In genomic region chr1:18322353-18323032, GRCh38 we compare ENCODE assay signal across 13 cellular contexts.
DNase-seq lines count a peak whose midpoint lies in the region; ATAC-seq and TF ChIP-seq lines count a peak whose summit lies in the region.
"Had no signal": no experiment of that assay in that cellular context is flagged by ENCODE, and none has a peak within 500 bp of the region (broad histone marks: within the 10 kb centered on the region; RNA-seq: fewer than 3 reads in every experiment).

No MANE protein-coding gene starts in this region.

- WGBS in neuronal stem cell (ENCODE audit: extremely low coverage in 2 of 2, insufficient read length in 2 of 2, insufficient replicate concordance in 1 of 2), 2 donors, result 100% methylated on average over 3 of the region's 22 CpGs; no CpG with 5 or more reads in 1 of the 2 donors

- H2BK120ac ChIP-seq in neuronal stem cell (ENCODE audit: low read depth, low read length), result no peak overlapping the region

- BruUV-seq in HCT116 (replicated peaks; lab: Mats Ljungman, UMichigan), result no TSS peak

- no peak overlapping the region for H3K27ac Mint-ChIP-seq in activated CD8-positive, alpha-beta T cell treated with anti-CD3 and anti-CD28 coated beads for 36 hours
- H3K27ac Mint-ChIP-seq in activated CD8-positive, alpha-beta T cell treated with anti-CD3 and anti-CD28 coated beads, Interleukin-2, amount 10 ng/mL, durations not matched to agents 7 days and 5 days, result no peak overlapping the region

- no peaks in the 10 kb centered on the region for H4K20me1 ChIP-seq in HCT116 (ENCODE audit: insufficient read depth)
- H4K20me1 ChIP-seq: BLaER1 had no signal

- no peak overlapping the region for H3K14ac ChIP-seq in neuronal stem cell (ENCODE audit: low read length)

- H3K18ac ChIP-seq in neuronal stem cell (ENCODE audit: low read length), result no peak overlapping the region

- DNase-seq in activated CD8-positive, alpha-beta T cell treated with anti-CD3 and anti-CD28 coated beads for 36 hours, result peak; percentile 10
- no peak for DNase-seq in activated CD8-positive, alpha-beta T cell treated with anti-CD3 and anti-CD28 coated beads, Interleukin-2, amount 10 ng/mL, durations not matched to agents 7 days and 5 days
- DNase-seq in HCT116 (ENCODE audit: low read depth, low spot score) (peak; percentile 12), WERI-Rb-1 (peak; percentile 40), neuronal stem cell (ENCODE audit: low spot score) (no peak), NCI-H1105 treated with DMSO at 0.1 percent for 48 hours (lab: John Stamatoyannopoulos, UW) (no peak), foreskin melanocyte (no peak)
- DNase-seq: activated naive CD4-positive, alpha-beta T cell treated with anti-CD3 and anti-CD28 coated beads, Interleukin-2, amount 50 U/mL, for 16 hours; NCI-H1436 treated with DMSO at 0.1 percent for 48 hours; stomach; T-helper 1 cell had no signal

- H3K27me3 ChIP-seq in HCT116 (ENCODE audit: insufficient read depth, low read length) (0 out of 2 replicates have a peak, but pooled peaks cover 3% of the 10 kb centered on the region), WERI-Rb-1 (ENCODE audit: insufficient read depth, low read depth, severe bottlenecking) (no peaks in the 10 kb centered on the region), neuronal stem cell (ENCODE audit: control insufficient read depth in 3 of 3, insufficient read depth in 3 of 3, low read depth in 1 of 3, low read length in 3 of 3) (no peaks in the 10 kb centered on the region)
- H3K27me3 ChIP-seq: BLaER1 had no signal

- no peaks in the 10 kb centered on the region for H3K36me3 Mint-ChIP-seq in activated CD8-positive, alpha-beta T cell treated with anti-CD3 and anti-CD28 coated beads for 36 hours (ENCODE audit: low read depth)
- no peaks in the 10 kb centered on the region for H3K36me3 Mint-ChIP-seq in activated CD8-positive, alpha-beta T cell treated with anti-CD3 and anti-CD28 coated beads, Interleukin-2, amount 10 ng/mL, durations not matched to agents 7 days and 5 days (ENCODE audit: low read depth)

- CTCF ChIA-PET in activated CD8-positive, alpha-beta T cell treated with anti-CD3 and anti-CD28 coated beads for 36 hours (lab: Charles Lee), result interaction anchor here (0.7 to 1.7 kb wide), 2 partner anchors 22 to 23 kb away, joined by 3 to 5 read pairs; no protein-coding TSS in a partner anchor
- CTCF ChIA-PET in activated CD8-positive, alpha-beta T cell treated with anti-CD3 and anti-CD28 coated beads, Interleukin-2, amount 10 ng/mL, durations not matched to agents 7 days and 5 days (lab: Charles Lee), result no interaction called here
- CTCF ChIA-PET in HCT116 (lab: Charles Lee), result interaction anchor here (0.8 to 1.1 kb wide), 2 partner anchors 23 to 253 kb away, joined by 3 to 4 read pairs; no protein-coding TSS in a partner anchor

- H3K4ac ChIP-seq in neuronal stem cell (ENCODE audit: low read length), result no peak overlapping the region

- H3K79me1 ChIP-seq in neuronal stem cell (ENCODE audit: low read depth, low read length), result no peaks in the 10 kb centered on the region

- H2BK5ac ChIP-seq in neuronal stem cell (ENCODE audit: low read length), result no peak overlapping the region

- no peak overlapping the region for H3K4me2 ChIP-seq in HCT116 (ENCODE audit: low read length)
- no peak overlapping the region for H3K4me2 ChIP-seq in neuronal stem cell (ENCODE audit: insufficient read depth, low read length, poor library complexity, severe bottlenecking)
- H3K4me2 ChIP-seq: BLaER1 had no signal

- no peak overlapping the region for H4K8ac ChIP-seq in neuronal stem cell (ENCODE audit: low read depth, low read length)

- H3K23ac ChIP-seq in neuronal stem cell (ENCODE audit: low read depth, low read length, poor library complexity), result no peak overlapping the region

- RAD21 ChIA-PET in HCT116 (lab: Charles Lee; ENCODE audit: low non-redundant PET in 1 of 2, low total read pairs in 2 of 2, uncharacterized antibody in 2 of 2, unreplicated experiment in 2 of 2), result no interaction called here

- H3K9ac ChIP-seq in HCT116 (ENCODE audit: low read length), result no peak overlapping the region
- no peak overlapping the region for H3K9ac ChIP-seq in neuronal stem cell (ENCODE audit: low read depth, low read length, poor library complexity)
- H3K9ac ChIP-seq: BLaER1 had no signal

- H2AFZ ChIP-seq in HCT116 (ENCODE audit: low read depth, low read length, poor library complexity, severe bottlenecking) (no peak overlapping the region), neuronal stem cell (ENCODE audit: low read length) (no peak overlapping the region)

- H2BK12ac ChIP-seq in neuronal stem cell (ENCODE audit: low read length), result no peak overlapping the region

- H2BK15ac ChIP-seq in neuronal stem cell (ENCODE audit: low read length), result no peak overlapping the region

- H3K4me1 ChIP-seq in HCT116 (ENCODE audit: control insufficient read depth in 1 of 2, insufficient read depth in 2 of 2, low read length in 2 of 2) (peaks cover 0 to 3% of the 10 kb centered on the region in 2 experiments; a peak in 1 of 4 replicates), neuronal stem cell (ENCODE audit: control insufficient read depth in 2 of 2, insufficient read depth in 1 of 2, low read depth in 1 of 2, low read length in 2 of 2) (no peaks in the 10 kb centered on the region)

- TF ChIP-seq POLR2A in HCT116 (IDR thresholded peaks at IDR 0.05; ENCODE audit: borderline replicate concordance, extremely low read depth, insufficient read depth, insufficient read length), result no peak

- H3K4me3 ChIP-seq in HCT116 (replicated peaks in 1 of 2; ENCODE audit: low read depth in 1 of 2, low read length in 2 of 2), result no peak overlapping the region
- H3K4me3 ChIP-seq in WERI-Rb-1 (ENCODE audit: low read depth, low read length), result no peak overlapping the region
- no peak overlapping the region for H3K4me3 ChIP-seq in neuronal stem cell (ENCODE audit: low read length in 2 of 2)
- H3K4me3 ChIP-seq: BLaER1, stomach had no signal

- POLR2A ChIA-PET in activated CD8-positive, alpha-beta T cell treated with anti-CD3 and anti-CD28 coated beads for 36 hours (lab: Charles Lee), result interaction anchor here (0.6 kb wide), 1 partner anchor 1177 kb away, joined by 3 read pairs; no protein-coding TSS in a partner anchor
- POLR2A ChIA-PET in activated CD8-positive, alpha-beta T cell treated with anti-CD3 and anti-CD28 coated beads, Interleukin-2, amount 10 ng/mL, durations not matched to agents 7 days and 5 days (lab: Charles Lee), result no interaction called here
- POLR2A ChIA-PET in HCT116 (lab: Charles Lee), result no interaction called here

- H3K9me2 ChIP-seq in HCT116 (ENCODE audit: insufficient read depth), result no peaks in the 10 kb centered on the region

- TF ChIP-seq RAD21 in HCT116 (IDR thresholded peaks at IDR 0.05; ENCODE audit: low read depth), result no peak

- H3K4me1 Mint-ChIP-seq in activated CD8-positive, alpha-beta T cell treated with anti-CD3 and anti-CD28 coated beads for 36 hours (ENCODE audit: low read depth), result no peaks in the 10 kb centered on the region
- no peaks in the 10 kb centered on the region for H3K4me1 Mint-ChIP-seq in activated CD8-positive, alpha-beta T cell treated with anti-CD3 and anti-CD28 coated beads, Interleukin-2, amount 10 ng/mL, durations not matched to agents 7 days and 5 days (ENCODE audit: low read depth)

- intact Hi-C loops in activated CD8-positive, alpha-beta T cell treated with anti-CD3 and anti-CD28 coated beads for 36 hours (cut with micrococcal nuclease), result no loop called here
- intact Hi-C loops in HCT116 (cut with micrococcal nuclease), result no loop called here

- H3K79me2 ChIP-seq in HCT116 (ENCODE audit: insufficient read depth, low read length), result no peaks in the 10 kb centered on the region

- H3K27ac ChIP-seq in HCT116 (ENCODE audit: low read depth, low read length) (no peak overlapping the region), WERI-Rb-1 (no peak overlapping the region), neuronal stem cell (replicated peaks; ENCODE audit: low read length) (no peak overlapping the region)
- H3K27ac ChIP-seq: BLaER1, stomach had no signal

- H3K4me3 Mint-ChIP-seq in activated CD8-positive, alpha-beta T cell treated with anti-CD3 and anti-CD28 coated beads for 36 hours, result no peak overlapping the region
- no peak overlapping the region for H3K4me3 Mint-ChIP-seq in activated CD8-positive, alpha-beta T cell treated with anti-CD3 and anti-CD28 coated beads, Interleukin-2, amount 10 ng/mL, durations not matched to agents 7 days and 5 days

- peaks cover 20% of the 10 kb centered on the region for H3K27me3 Mint-ChIP-seq in activated CD8-positive, alpha-beta T cell treated with anti-CD3 and anti-CD28 coated beads for 36 hours
- H3K27me3 Mint-ChIP-seq in activated CD8-positive, alpha-beta T cell treated with anti-CD3 and anti-CD28 coated beads, Interleukin-2, amount 10 ng/mL, durations not matched to agents 7 days and 5 days (ENCODE audit: low read depth), result no peaks in the 10 kb centered on the region

- ATAC-seq in activated CD8-positive, alpha-beta T cell treated with anti-CD3 and anti-CD28 coated beads for 36 hours, result no peak
- no peak for ATAC-seq in activated CD8-positive, alpha-beta T cell treated with anti-CD3 and anti-CD28 coated beads, Interleukin-2, amount 10 ng/mL, durations not matched to agents 7 days and 5 days
- ATAC-seq in HCT116 (peak; percentile 77), GM21529 (IDR thresholded peaks at IDR 0.05; ENCODE audit: unreplicated experiment) (no peak)

- peak overlapping the region; percentile 1 for H2AK5ac ChIP-seq in neuronal stem cell (ENCODE audit: low read depth, low read length)

- H3K36me3 ChIP-seq in HCT116 (ENCODE audit: control insufficient read depth in 1 of 2, insufficient read depth in 2 of 2, low read length in 2 of 2) (no peaks in the 10 kb centered on the region), WERI-Rb-1 (no peaks in the 10 kb centered on the region), neuronal stem cell (replicated peaks in 1 of 2; ENCODE audit: control insufficient read depth in 2 of 2, insufficient read depth in 2 of 2, low read length in 2 of 2) (no peaks in the 10 kb centered on the region)
- H3K36me3 ChIP-seq: BLaER1, stomach had no signal

- no peaks in the 10 kb centered on the region for H3K9me3 ChIP-seq in HCT116 (ENCODE audit: control insufficient read depth in 1 of 2, insufficient read depth in 1 of 2, low read depth in 1 of 2, low read length in 2 of 2)
- no peaks in the 10 kb centered on the region for H3K9me3 ChIP-seq in WERI-Rb-1 (ENCODE audit: severe bottlenecking)
- peaks cover 0 to 2% of the 10 kb centered on the region in 2 donors for H3K9me3 ChIP-seq in neuronal stem cell (replicated peaks in 1 of 2; ENCODE audit: control insufficient read depth in 2 of 2, insufficient read depth in 1 of 2, low read depth in 1 of 2, low read length in 2 of 2)
- H3K9me3 ChIP-seq: BLaER1 had no signal

- peak; percentile 46 for TF ChIP-seq CTCF in activated CD8-positive, alpha-beta T cell treated with anti-CD3 and anti-CD28 coated beads for 36 hours (IDR thresholded peaks at IDR 0.05)
- peak; percentile 33 to 68 (median 57); a peak in 5 of 6 replicates for TF ChIP-seq CTCF in HCT116 (IDR thresholded peaks at IDR 0.05 in 2 of 3, conservative IDR thresholded peaks at IDR 0.05 in 1 of 3; ENCODE audit: borderline replicate concordance in 1 of 3, insufficient read depth in 1 of 3, low read depth in 2 of 3, low read length in 2 of 3)
- TF ChIP-seq CTCF in WERI-Rb-1 (IDR thresholded peaks at IDR 0.05; ENCODE audit: low read depth, low read length), result peak; percentile 58

- no peak overlapping the region for H4K91ac ChIP-seq in neuronal stem cell (ENCODE audit: low read depth, low read length, poor library complexity)

- H3K9me3 Mint-ChIP-seq in activated CD8-positive, alpha-beta T cell treated with anti-CD3 and anti-CD28 coated beads for 36 hours, result no peaks in the 10 kb centered on the region
- no peaks in the 10 kb centered on the region for H3K9me3 Mint-ChIP-seq in activated CD8-positive, alpha-beta T cell treated with anti-CD3 and anti-CD28 coated beads, Interleukin-2, amount 10 ng/mL, durations not matched to agents 7 days and 5 days (ENCODE audit: insufficient read depth)

Comparison
In these comparisons a context has a peak if more than half of its experiments do, and no peak if none do; other contexts are left out.
1. DNase-seq: peak in activated CD8-positive, alpha-beta T cell treated with anti-CD3 and anti-CD28 coated beads for 36 hours (single experiment), HCT116 (single experiment) and WERI-Rb-1 (single experiment); none in activated CD8-positive, alpha-beta T cell treated with anti-CD3 and anti-CD28 coated beads, Interleukin-2, amount 10 ng/mL, durations not matched to agents 7 days and 5 days (single experiment), neuronal stem cell (single experiment), NCI-H1105 treated with DMSO at 0.1 percent for 48 hours (single experiment) and foreskin melanocyte (single experiment).
2. Peak in every context shown above with its lines, with median percentiles within 50 percentile points of each other: CTCF ChIP-seq.